In genomic region chr10:69697006-69697405, GRCh38 we compare ENCODE assay signal across 30 cellular contexts.
"Had no signal": no experiment of that assay in that cellular context is flagged by ENCODE, and none has a peak within 500 bp of the region (broad histone marks: within the 10 kb centered on the region; RNA-seq: fewer than 3 reads in every experiment).

No MANE protein-coding gene starts in this region.

- FAIRE-seq: endometrium, frontal cortex had no signal

- H3K27me3 ChIP-seq: colonic mucosa had no signal

- H3K4me3 ChIP-seq: adrenal gland, body of pancreas, cardiac muscle cell, colonic mucosa had no signal

- H3K27ac ChIP-seq: adrenal gland, body of pancreas, cardiac muscle cell, colonic mucosa, WERI-Rb-1 had no signal

- H3K9me3 ChIP-seq: adrenal gland, body of pancreas, colonic mucosa had no signal

- ATAC-seq: activated CD4-positive, CD25-positive, alpha-beta regulatory T cell treated with anti-CD3 and anti-CD28 coated beads, Interleukin-2, amount 50 U/mL, for 24 hours; activated CD8-positive, alpha-beta T cell treated with anti-CD3 and anti-CD28 coated beads for 36 hours; activated naive CD8-positive, alpha-beta T cell treated with anti-CD3 and anti-CD28 coated beads, Interleukin-2, amount 50 U/mL, for 24 hours; activated T-cell treated with anti-CD3 and anti-CD28 coated beads, Interleukin-2, amount 50 U/mL, for 4 hours; activated T-helper 17 cell treated with anti-CD3 and anti-CD28 coated beads, Interleukin-2, amount 50 U/mL, for 72 hours; body of pancreas; esophagus mucosa; T-helper 17 cell had no signal

- DNase-seq: activated B cell treated with CpG ODN at 0.5 μM for 24 hours; activated CD4-positive, alpha-beta T cell treated with anti-CD3 and anti-CD28 coated beads for 48 hours; activated CD4-positive, alpha-beta T cell treated with anti-CD3 and anti-CD28 coated beads, Interleukin-2, amount 50 U/mL, for 1 hour; activated CD4-positive, alpha-beta T cell treated with anti-CD3 and anti-CD28 coated beads, Interleukin-2, amount 50 U/mL, for 48 hours; activated CD8-positive, alpha-beta memory T cell treated with anti-CD3 and anti-CD28 coated beads for 24 hours; activated CD8-positive, alpha-beta T cell treated with anti-CD3 and anti-CD28 coated beads for 36 hours; activated effector memory CD4-positive, alpha-beta T cell treated with anti-CD3 and anti-CD28 coated beads, Interleukin-2, amount 50 U/mL, for 16 hours; activated naive CD4-positive, alpha-beta T cell treated with anti-CD3 and anti-CD28 coated beads for 36 hours; activated naive CD8-positive, alpha-beta T cell treated with anti-CD3 and anti-CD28 coated beads for 36 hours; activated naive CD8-positive, alpha-beta T cell treated with anti-CD3 and anti-CD28 coated beads, Interleukin-2, amount 50 U/mL, for 24 hours; activated T-cell treated with anti-CD3 and anti-CD28 coated beads, Interleukin-2, amount 50 U/mL, for 4 hours; adrenal gland; amygdala; aorta; body of pancreas; central memory CD4-positive, alpha-beta T cell; cerebellar nuclear complex; colonic mucosa; effector CD8-positive, alpha-beta T cell; foreskin fibroblast; T-helper 1 cell; T-helper 17 cell; T1000; WERI-Rb-1 had no signal

- H3K36me3 ChIP-seq: adrenal gland, cardiac muscle cell, colonic mucosa, WERI-Rb-1 had no signal

- H3K4me1 ChIP-seq: adrenal gland, body of pancreas, colonic mucosa had no signal
